1 cellular context compared by ENCODE assay signal in the genomic region with DNA sequence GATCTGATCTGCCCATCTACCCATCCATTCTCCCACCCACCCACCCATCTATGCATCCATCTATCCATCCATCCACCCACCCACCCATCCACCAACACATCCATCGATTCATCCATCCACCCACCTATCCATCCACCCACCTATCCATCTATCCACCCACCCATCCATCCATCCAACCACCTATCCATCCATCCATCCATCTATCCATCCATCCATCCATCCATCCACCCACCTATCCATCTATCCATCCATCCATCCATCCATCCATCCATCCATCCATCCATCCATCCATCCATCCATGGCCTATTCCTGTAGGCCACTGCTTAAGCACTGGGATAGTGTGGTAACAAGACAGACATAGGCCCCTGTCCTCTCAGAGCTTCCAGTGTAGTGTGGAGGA.
TF ChIP-seq lines count a peak whose summit lies in the region.

No MANE protein-coding gene starts in this region.

TF ChIP-seq in H1, 55 proteins besides CTCF, POLR2A, EP300 and RAD21 (continued from another document):
- TF ChIP-seq BCL11A (IDR thresholded peaks at IDR 0.05; ENCODE audit: low read depth in 2 of 2, low read length in 2 of 2) = no peak
- TF ChIP-seq SIRT6 (IDR thresholded peaks at IDR 0.05; ENCODE audit: low read length) = no peak
- no peak for TF ChIP-seq RXRA (IDR thresholded peaks at IDR 0.05; ENCODE audit: insufficient read depth, low read depth, low read length)
- no peak for TF ChIP-seq NANOG (IDR thresholded peaks at IDR 0.05; ENCODE audit: insufficient read depth, low read depth, low read length, poor library complexity, severe bottlenecking)
- TF ChIP-seq POU5F1 (IDR thresholded peaks at IDR 0.05; ENCODE audit: low read depth, low read length) = no peak
- no peak for TF ChIP-seq FOSL1 (IDR thresholded peaks at IDR 0.05; ENCODE audit: insufficient read depth, low read depth, low read length)
- TF ChIP-seq CHD1 (IDR thresholded peaks at IDR 0.05; ENCODE audit: low read depth, low read length) = no peak
- no peak for TF ChIP-seq RNF2 (IDR thresholded peaks at IDR 0.05; ENCODE audit: borderline replicate concordance, low read depth, low read length, missing control alignments, poor library complexity, severe bottlenecking)
- TF ChIP-seq TCF12 (IDR thresholded peaks at IDR 0.05; ENCODE audit: low read depth, low read length) = no peak
- TF ChIP-seq RBBP5 (IDR thresholded peaks at IDR 0.05; ENCODE audit: borderline replicate concordance, low read depth, low read length) = no peak
- no peak for TF ChIP-seq GTF2F1 (IDR thresholded peaks at IDR 0.05; ENCODE audit: borderline replicate concordance, low read depth, low read length)
